ENCODE assay signal across 23 cellular contexts in the genomic region with DNA sequence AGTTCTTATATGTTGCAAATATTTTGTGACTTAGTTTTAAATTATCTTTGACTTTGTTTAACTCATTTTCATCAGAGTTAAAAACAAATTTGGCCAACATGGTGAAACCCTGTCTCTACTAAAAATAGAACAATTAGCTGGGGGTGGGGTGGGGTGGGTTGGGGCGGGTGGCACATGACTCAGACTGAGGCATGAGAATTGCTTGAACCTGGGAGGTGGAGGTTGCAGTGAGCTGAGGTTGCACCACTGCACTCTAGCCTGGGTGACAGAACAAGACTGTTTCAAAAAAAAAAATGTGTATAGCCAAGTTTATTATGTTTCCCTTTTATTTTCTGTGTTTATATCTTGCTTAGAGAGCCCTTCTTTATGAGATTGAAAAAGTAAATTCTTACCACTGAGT. TPM values are rescaled to one million over a fixed set of nuclear protein-coding genes. Genes with fewer than 3 reads are reported as not detected.
A peak's percentile ranks its signal among the peaks of the same experiment; 100 is the strongest.
DNase-seq lines count a peak whose midpoint lies in the region; FAIRE-seq and TF ChIP-seq lines count a peak whose summit lies in the region.
"Had no signal": no experiment of that assay in that cellular context is flagged by ENCODE, and none has a peak within 500 bp of the region (broad histone marks: within the 10 kb centered on the region; RNA-seq: fewer than 3 reads in every experiment).

No MANE protein-coding gene starts in this region.

- no peaks in the 10 kb centered on the region for H3K9me3 ChIP-seq in astrocyte (ENCODE audit: insufficient read depth, low read depth, low read length)
- H3K9me3 ChIP-seq in mesodermal cell (ENCODE audit: control insufficient read depth, low read length), result peaks cover 7% of the 10 kb centered on the region
- H3K9me3 ChIP-seq: thyroid gland had no signal

- H3K27ac Mint-ChIP-seq in astrocyte (ENCODE audit: unreplicated experiment) (peak overlapping the region; percentile 94), CD14-positive monocyte (no peak overlapping the region)
- H3K27ac Mint-ChIP-seq: activated naive CD8-positive, alpha-beta T cell treated with anti-CD3 and anti-CD28 coated beads for 36 hours; GM23338; memory B cell; naive thymus-derived CD8-positive, alpha-beta T cell had no signal

- H3K36me3 Mint-ChIP-seq in astrocyte (ENCODE audit: low read depth, unreplicated experiment), result no peaks in the 10 kb centered on the region
- H3K36me3 Mint-ChIP-seq in CD14-positive monocyte, result no peaks in the 10 kb centered on the region
- H3K36me3 Mint-ChIP-seq: activated naive CD8-positive, alpha-beta T cell treated with anti-CD3 and anti-CD28 coated beads for 36 hours; memory B cell; naive thymus-derived CD8-positive, alpha-beta T cell had no signal

- in situ Hi-C loops in KBM-7 (cut with MboI; ENCODE audit: low pct_unique_long_range_greater_than_20kb, low sequenced_read_pairs), result loop anchor here (25.0 kb wide), 1 partner anchor 315 kb away; no protein-coding TSS in a partner anchor

- H3K9ac ChIP-seq in astrocyte (ENCODE audit: low read length), result no peak overlapping the region
- H3K9ac ChIP-seq: parathyroid adenoma had no signal

- TF ChIP-seq CTCF in astrocyte (IDR thresholded peaks at IDR 0.05; ENCODE audit: insufficient read depth, low read depth, low read length) (no peak), CD14-positive monocyte (IDR thresholded peaks at IDR 0.05) (no peak)

- peak overlapping the region; percentile 53 for H3K4me2 ChIP-seq in astrocyte (ENCODE audit: low read length)
- H3K4me2 ChIP-seq: GM23338 had no signal

- no peaks in the 10 kb centered on the region for H3K27me3 ChIP-seq in astrocyte (ENCODE audit: insufficient read depth, low read length)
- H3K27me3 ChIP-seq: brain microvascular endothelial cell, thyroid gland had no signal

- no CpG with 5 or more reads among the region's 1 CpG for WGBS in mesodermal cell (ENCODE audit: insufficient coverage in 2 of 2), 2 experiments

- H4K20me1 ChIP-seq in astrocyte (ENCODE audit: insufficient read depth, low read length), result no peaks in the 10 kb centered on the region

- FAIRE-seq in astrocyte (lab: Jason Lieb, UNC), result no peak

- peak; percentile 7 for DNase-seq in HT-29 (ENCODE audit: low spot score)
- DNase-seq in NOMO-1 (lab: John Stamatoyannopoulos, UW; ENCODE audit: unreplicated experiment in 2 of 2), result peak; percentile 38 to 55
- no peak for DNase-seq in astrocyte (ENCODE audit: low read depth)
- no peak for DNase-seq in activated naive CD4-positive, alpha-beta T cell treated with anti-CD3 and anti-CD28 coated beads, Interleukin-2, amount 50 U/mL, for 16 hours
- DNase-seq in CD14-positive monocyte (ENCODE audit: low spot score), result no peak
- DNase-seq in KBM-7, result no peak
- DNase-seq: activated naive CD8-positive, alpha-beta T cell treated with anti-CD3 and anti-CD28 coated beads for 36 hours; AML-193; brain microvascular endothelial cell; cortex of kidney; hippocampal formation; naive thymus-derived CD8-positive, alpha-beta T cell; NCI-H2029 treated with DMSO at 0.1 percent for 48 hours; NCI-H510A; stimulated activated CD4-positive, alpha-beta T cell treated with anti-CD3 and anti-CD28 coated beads, Interleukin-1b, Interleukin-23, amount 100 ng/mL, for 48 hours; stimulated activated naive CD4-positive, alpha-beta T cell; thyroid gland had no signal

- H3K27ac ChIP-seq in astrocyte (ENCODE audit: low read depth, low read length), result peak overlapping the region; percentile 80
- H3K27ac ChIP-seq in mesodermal cell (ENCODE audit: low read depth, low read length, severe bottlenecking), result peak overlapping the region; percentile 60
- H3K27ac ChIP-seq: brain microvascular endothelial cell, parathyroid adenoma, SK-N-MC, thyroid gland had no signal

- H2AFZ ChIP-seq in astrocyte (ENCODE audit: low read depth, low read length), result no peak overlapping the region
- H2AFZ ChIP-seq: GM23338, parathyroid adenoma had no signal

- intact Hi-C loops in CD14-positive monocyte (cut with micrococcal nuclease), result no loop called here

- H3K9me3 Mint-ChIP-seq in astrocyte (ENCODE audit: unreplicated experiment) (no peaks in the 10 kb centered on the region), CD14-positive monocyte (peaks cover 0 to 3% (median 0%) of the 10 kb centered on the region in 7 donors)
- H3K9me3 Mint-ChIP-seq: activated naive CD8-positive, alpha-beta T cell treated with anti-CD3 and anti-CD28 coated beads for 36 hours; memory B cell; naive thymus-derived CD8-positive, alpha-beta T cell had no signal

- H3K4me1 Mint-ChIP-seq in astrocyte (ENCODE audit: low read depth, unreplicated experiment) (peaks cover 16% of the 10 kb centered on the region), CD14-positive monocyte (peaks cover 1% of the 10 kb centered on the region)
- H3K4me1 Mint-ChIP-seq: activated naive CD8-positive, alpha-beta T cell treated with anti-CD3 and anti-CD28 coated beads for 36 hours; memory B cell; naive thymus-derived CD8-positive, alpha-beta T cell had no signal

- H3K36me3 ChIP-seq in astrocyte (ENCODE audit: insufficient read depth, low read length) (no peaks in the 10 kb centered on the region), mesodermal cell (ENCODE audit: control insufficient read depth, insufficient read depth, low read length) (no peaks in the 10 kb centered on the region)
- H3K36me3 ChIP-seq: brain microvascular endothelial cell, thyroid gland had no signal

- H3K27me3 Mint-ChIP-seq in astrocyte (ENCODE audit: low read depth, unreplicated experiment) (no peaks in the 10 kb centered on the region), CD14-positive monocyte (ENCODE audit: low read depth in 3 of 3) (peaks cover 2 to 14% (median 13%) of the 10 kb centered on the region in 3 donors)

- H3K4me3 ChIP-seq in astrocyte (ENCODE audit: insufficient read depth, low read depth, low read length), result no peak overlapping the region
- no peak overlapping the region for H3K4me3 ChIP-seq in mesodermal cell (ENCODE audit: extremely low read depth, insufficient read depth, low read length, poor library complexity, severe bottlenecking)
- H3K4me3 ChIP-seq: GM23338, SK-N-MC, thyroid gland had no signal

- H3K4me1 ChIP-seq in astrocyte (ENCODE audit: insufficient read depth, low read length) (peaks cover 7% of the 10 kb centered on the region), mesodermal cell (ENCODE audit: control insufficient read depth, insufficient read depth, low read length, poor library complexity, severe bottlenecking) (peaks cover 4% of the 10 kb centered on the region)
- H3K4me1 ChIP-seq: parathyroid adenoma had no signal

- H3K4me3 Mint-ChIP-seq in astrocyte (ENCODE audit: unreplicated experiment), result no peak overlapping the region
- H3K4me3 Mint-ChIP-seq in CD14-positive monocyte, result no peak overlapping the region
- H3K4me3 Mint-ChIP-seq: activated naive CD8-positive, alpha-beta T cell treated with anti-CD3 and anti-CD28 coated beads for 36 hours; GM23338; memory B cell; naive thymus-derived CD8-positive, alpha-beta T cell had no signal

- no peaks in the 10 kb centered on the region for H3K79me2 ChIP-seq in astrocyte (ENCODE audit: insufficient read depth, low read length)
- H3K79me2 ChIP-seq: parathyroid adenoma had no signal

RNA-seq across cellular contexts. Expression of gene LIPG, which starts 14.2 kb away (rescaled TPM):
- total RNA-seq in HT-29 (2014; rRNA removed; shearing (Covaris generic)), result 96.0 and 112 TPM in 2 replicates
- 11.0 and 18.3 TPM in 2 replicates for total RNA-seq in astrocyte
- polyA plus RNA-seq in mesodermal cell (2013, experiment 1 of 2), result 219 TPM
- polyA plus RNA-seq in mesodermal cell (2013, experiment 2 of 2), result 193 TPM
- not detected for polyA plus RNA-seq in CD14-positive monocyte
- total RNA-seq: naive thymus-derived CD8-positive, alpha-beta T cell; OCI-LY7 had no signal
- polyA plus RNA-seq: naive thymus-derived CD8-positive, alpha-beta T cell had no signal

RNA-seq across cellular contexts. Expression of gene RPL17, which starts 55.4 kb away (rescaled TPM):
- total RNA-seq in HT-29 (2014; rRNA removed; shearing (Covaris generic)), result 1,195 and 1,256 TPM in 2 replicates
- 1,498 and 1,636 TPM in 2 replicates for total RNA-seq in astrocyte
- 2,750 TPM for polyA plus RNA-seq in mesodermal cell (2013, experiment 1 of 2)
- polyA plus RNA-seq in mesodermal cell (2013, experiment 2 of 2), result 2,934 TPM
- polyA plus RNA-seq in CD14-positive monocyte, result 100 to 1,000 TPM; 716 TPM

Comparison
In these comparisons a context has a peak if more than half of its experiments do, and no peak if none do; other contexts are left out.
1. DNase-seq: peak in HT-29 (single experiment) and NOMO-1 (2 of 2); none in astrocyte (single experiment), activated naive CD4-positive, alpha-beta T cell treated with anti-CD3 and anti-CD28 coated beads, Interleukin-2, amount 50 U/mL, for 16 hours (single experiment), CD14-positive monocyte (single experiment) and KBM-7 (single experiment).